ENCODE assay signal across 33 cellular contexts in genomic region chr4:2327579-2327978, GRCh38.
"Had no signal": no experiment of that assay in that cellular context is flagged by ENCODE, and none has a peak within 500 bp of the region (broad histone marks: within the 10 kb centered on the region; RNA-seq: fewer than 3 reads in every experiment).

No MANE protein-coding gene starts in this region.

- H3K27ac ChIP-seq: adrenal gland, ascending aorta, body of pancreas, brain microvascular endothelial cell, breast epithelium, cardiac muscle cell had no signal

- H3K4me1 ChIP-seq: adrenal gland, ascending aorta, body of pancreas, breast epithelium had no signal

- H3K4me3 ChIP-seq: adrenal gland, ascending aorta, body of pancreas, breast epithelium, cardiac muscle cell had no signal

- H3K36me3 ChIP-seq: adrenal gland, ascending aorta, brain microvascular endothelial cell, breast epithelium, cardiac muscle cell had no signal

- ATAC-seq: activated naive CD4-positive, alpha-beta T cell treated with anti-CD3 and anti-CD28 coated beads, Interleukin-2, amount 50 U/mL, for 72 hours; activated naive CD8-positive, alpha-beta T cell treated with anti-CD3 and anti-CD28 coated beads, Interleukin-2, amount 50 U/mL, for 24 hours; activated T-cell treated with anti-CD3 and anti-CD28 coated beads, Interleukin-2, amount 50 U/mL, for 4 hours; activated T-cell treated with anti-CD3 and anti-CD28 coated beads, Interleukin-2, amount 50 U/mL, for 72 hours; activated T-helper 17 cell treated with anti-CD3 and anti-CD28 coated beads, Interleukin-2, amount 50 U/mL, for 72 hours; body of pancreas had no signal

- FAIRE-seq: astrocyte, bronchial epithelial cell had no signal

- DNase-seq: activated effector memory CD4-positive, alpha-beta T cell treated with anti-CD3 and anti-CD28 coated beads, Interleukin-2, amount 50 U/mL, for 16 hours; activated effector memory CD4-positive, alpha-beta T cell treated with Interleukin-2 at 50 U/mL for 16 hours; activated gamma-delta T cell; activated gamma-delta T cell treated with Interleukin-2 at 50 U/mL for 16 hours; activated naive CD4-positive, alpha-beta T cell; activated naive CD4-positive, alpha-beta T cell treated with anti-CD3 and anti-CD28 coated beads for 36 hours; activated naive CD4-positive, alpha-beta T cell treated with anti-CD3 and anti-CD28 coated beads, Interleukin-2, amount 10 ng/mL, durations not matched to agents 7 days and 5 days; activated naive CD4-positive, alpha-beta T cell treated with anti-CD3 and anti-CD28 coated beads, Interleukin-2, amount 50 U/mL, for 16 hours; activated naive CD4-positive, alpha-beta T cell treated with Interleukin-2 at 50 U/mL for 16 hours; activated naive CD8-positive, alpha-beta T cell treated with anti-CD3 and anti-CD28 coated beads for 36 hours; activated naive CD8-positive, alpha-beta T cell treated with anti-CD3 and anti-CD28 coated beads, Interleukin-2, amount 10 ng/mL, durations not matched to agents 7 days and 5 days; activated naive CD8-positive, alpha-beta T cell treated with anti-CD3 and anti-CD28 coated beads, Interleukin-2, amount 50 U/mL, for 24 hours; activated T-cell treated with anti-CD3 and anti-CD28 coated beads, Interleukin-2, amount 50 U/mL, for 24 hours; activated T-cell treated with anti-CD3 and anti-CD28 coated beads, Interleukin-2, amount 50 U/mL, for 4 hours; activated T-cell treated with anti-CD3 and anti-CD28 coated beads, Interleukin-2, amount 50 U/mL, for 48 hours; activated T-cell treated with anti-CD3 and anti-CD28 coated beads, Interleukin-2, amount 50 U/mL, for 72 hours; adrenal gland; amniotic stem cell; amygdala; anterior cingulate cortex; aorta; body of pancreas; brain microvascular endothelial cell; caudate nucleus; central memory CD4-positive, alpha-beta T cell; cerebellar nuclear complex had no signal

- H3K27me3 ChIP-seq: adrenal gland, ascending aorta, body of pancreas, brain microvascular endothelial cell, breast epithelium, cardiac muscle cell had no signal
